In the genomic region with DNA sequence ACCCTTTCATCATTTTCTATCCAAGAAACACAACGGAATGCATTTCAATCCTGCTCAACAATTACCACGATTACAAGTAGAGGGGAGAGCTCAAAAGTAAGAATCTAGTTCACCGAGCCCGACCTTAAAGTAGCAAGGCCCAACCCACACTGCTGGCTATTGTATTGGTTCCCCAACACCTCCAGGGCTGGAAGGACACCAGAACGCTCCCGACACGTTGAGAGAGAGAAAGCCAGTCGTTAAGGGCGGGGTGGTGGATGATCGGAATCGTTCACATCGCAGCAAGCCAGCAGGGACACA, we compare ENCODE assay signal across 8 cellular contexts. TPM values are rescaled to one million over a fixed set of nuclear protein-coding genes. Genes with fewer than 3 reads are reported as not detected.
A peak's percentile ranks its signal among the peaks of the same experiment; 100 is the strongest.
DNase-seq lines count a peak whose midpoint lies in the region; ATAC-seq and TF ChIP-seq lines count a peak whose summit lies in the region.

No MANE protein-coding gene starts in this region.

- no peaks in the 10 kb centered on the region for H3K9me3 ChIP-seq in CD4-positive, alpha-beta memory T cell (ENCODE audit: control insufficient read depth in 1 of 2, low read length in 2 of 2)
- H3K9me3 ChIP-seq in muscle layer of colon (ENCODE audit: low read length), result no peaks in the 10 kb centered on the region

- TF ChIP-seq CTCF in HL-60 (IDR thresholded peaks at IDR 0.05; ENCODE audit: insufficient read depth, low read length) (no peak), MCF 10A (IDR thresholded peaks at IDR 0.05; ENCODE audit: unreplicated experiment) (no peak)

- intact Hi-C loops in CD4-positive, alpha-beta memory T cell (cut with micrococcal nuclease), result no loop called here
- intact Hi-C loops in MCF 10A (cut with micrococcal nuclease) (no loop called here), posterior cingulate gyrus (cut with DNase I) (no loop called here)

- ATAC-seq in HG02938 (IDR thresholded peaks at IDR 0.05; ENCODE audit: unreplicated experiment), result no peak
- no peak for ATAC-seq in HG03354 (IDR thresholded peaks at IDR 0.05; ENCODE audit: poor library complexity, severe bottlenecking, unreplicated experiment)

- peaks cover 0 to 13% of the 10 kb centered on the region in 2 donors for H3K36me3 Mint-ChIP-seq in CD4-positive, alpha-beta memory T cell
- peaks cover 10% of the 10 kb centered on the region for H3K36me3 Mint-ChIP-seq in MCF 10A (ENCODE audit: insufficient read depth, unreplicated experiment)

- peak overlapping the region; percentile 74 for H3K9ac ChIP-seq in muscle layer of colon (ENCODE audit: low read length)

- H3K27ac ChIP-seq in CD4-positive, alpha-beta memory T cell (ENCODE audit: low read depth, low read length), result peak overlapping the region; percentile 64
- H3K27ac ChIP-seq in HL-60 (replicated peaks) (peak overlapping the region; percentile 87), muscle layer of colon (ENCODE audit: low read depth, low read length) (peak overlapping the region; percentile 41)

- DNase-seq in CD4-positive, alpha-beta memory T cell, result no peak
- DNase-seq in HL-60 (ENCODE audit: low read depth in 1 of 2, low spot score in 1 of 2), result no peak
- DNase-seq in MCF 10A (ENCODE audit: unreplicated experiment), result no peak
- DNase-seq in posterior cingulate gyrus, result no peak
- no peak for DNase-seq in NCI-H748 treated with DMSO at 0.1 percent for 48 hours (lab: John Stamatoyannopoulos, UW)

- CTCF ChIA-PET in CD4-positive, alpha-beta memory T cell (lab: Charles Lee; ENCODE audit: partially characterized antibody), result interaction anchor here (1.3 kb wide), 1 partner anchor 19 kb away, joined by 4 read pairs; no protein-coding TSS in a partner anchor
- CTCF ChIA-PET in MCF 10A (lab: Yijun Ruan, JAX), result interaction anchor here (0.6 to 1.8 kb wide), 4 partner anchors 10 to 647 kb away, joined by 4 to 5 read pairs (median 4); no protein-coding TSS in a partner anchor

- BruUV-seq in MCF 10A (replicated peaks; lab: Mats Ljungman, UMichigan), result no TSS peak

- H3K27ac Mint-ChIP-seq in CD4-positive, alpha-beta memory T cell, result peak overlapping the region; percentile 78 to 95 (median 89)
- H3K27ac Mint-ChIP-seq in MCF 10A (ENCODE audit: low read depth, unreplicated experiment), result peak overlapping the region; percentile 91

- peaks cover 0 to 2% (median 0%) of the 10 kb centered on the region in 8 donors for H3K9me3 Mint-ChIP-seq in CD4-positive, alpha-beta memory T cell
- no peaks in the 10 kb centered on the region for H3K9me3 Mint-ChIP-seq in MCF 10A (ENCODE audit: unreplicated experiment)

- no peaks in the 10 kb centered on the region for H3K27me3 ChIP-seq in CD4-positive, alpha-beta memory T cell (ENCODE audit: insufficient read depth, low read length)
- H3K27me3 ChIP-seq in HL-60 (ENCODE audit: insufficient read depth, poor library complexity, severe bottlenecking) (no peaks in the 10 kb centered on the region), muscle layer of colon (ENCODE audit: control insufficient read depth in 1 of 2, insufficient read depth in 2 of 2, low read length in 2 of 2) (no peaks in the 10 kb centered on the region)

- no peaks in the 10 kb centered on the region for H3K36me3 ChIP-seq in CD4-positive, alpha-beta memory T cell (ENCODE audit: insufficient read depth, low read length)
- no peaks in the 10 kb centered on the region for H3K36me3 ChIP-seq in muscle layer of colon (ENCODE audit: insufficient read depth, low read length)

- H3K4me3 Mint-ChIP-seq in CD4-positive, alpha-beta memory T cell, result peak overlapping the region; percentile 86 to 97 (median 89)
- peak overlapping the region; percentile 89 for H3K4me3 Mint-ChIP-seq in MCF 10A (ENCODE audit: unreplicated experiment)

- peaks cover 29% of the 10 kb centered on the region for H3K4me1 ChIP-seq in CD4-positive, alpha-beta memory T cell (ENCODE audit: insufficient read depth, low read length)
- peaks cover 15% of the 10 kb centered on the region for H3K4me1 ChIP-seq in muscle layer of colon (ENCODE audit: insufficient read depth, low read length)

- peaks cover 17 to 46% (median 30%) of the 10 kb centered on the region in 4 donors for H3K4me1 Mint-ChIP-seq in CD4-positive, alpha-beta memory T cell
- H3K4me1 Mint-ChIP-seq in MCF 10A (ENCODE audit: insufficient read depth, unreplicated experiment), result peaks cover 17% of the 10 kb centered on the region

- H3K27me3 Mint-ChIP-seq in CD4-positive, alpha-beta memory T cell, result no peaks in the 10 kb centered on the region
- no peaks in the 10 kb centered on the region for H3K27me3 Mint-ChIP-seq in MCF 10A (ENCODE audit: insufficient read depth, unreplicated experiment)

- POLR2A ChIA-PET in CD4-positive, alpha-beta memory T cell (lab: Charles Lee; ENCODE audit: partially characterized antibody), result interaction anchor here (2.9 kb wide), 1 partner anchor 19 kb away, joined by 20 read pairs; no protein-coding TSS in a partner anchor
- POLR2A ChIA-PET in MCF 10A (lab: Yijun Ruan, JAX), result interaction anchor here (0.6 to 4.9 kb wide), 10 partner anchors 10 to 307 kb away, joined by 3 to 74 read pairs (median 4); no protein-coding TSS in a partner anchor

- H3K4me3 ChIP-seq in CD4-positive, alpha-beta memory T cell (ENCODE audit: low read length in 2 of 2), result peak overlapping the region; percentile 85 to 91
- H3K4me3 ChIP-seq in HL-60 (replicated peaks; ENCODE audit: insufficient read depth, low read length) (peak overlapping the region; percentile 74), muscle layer of colon (ENCODE audit: low read depth in 1 of 2, low read length in 2 of 2) (peak overlapping the region; percentile 92 to 95)

RNA-seq across cellular contexts. Expression of a gene that starts 0.7 kb away (rescaled TPM):
- total RNA-seq in CD4-positive, alpha-beta memory T cell, result 10 to 100 TPM; 47.8 to 51.4 TPM
- 10 to 100 TPM in 1 of 2 donors, 1 to 10 TPM in 1; 3.6 to 23.8 TPM for polyA plus RNA-seq in CD4-positive, alpha-beta memory T cell
- 170 and 193 TPM in 2 replicates for total RNA-seq in MCF 10A (2022)
